In the genomic region with DNA sequence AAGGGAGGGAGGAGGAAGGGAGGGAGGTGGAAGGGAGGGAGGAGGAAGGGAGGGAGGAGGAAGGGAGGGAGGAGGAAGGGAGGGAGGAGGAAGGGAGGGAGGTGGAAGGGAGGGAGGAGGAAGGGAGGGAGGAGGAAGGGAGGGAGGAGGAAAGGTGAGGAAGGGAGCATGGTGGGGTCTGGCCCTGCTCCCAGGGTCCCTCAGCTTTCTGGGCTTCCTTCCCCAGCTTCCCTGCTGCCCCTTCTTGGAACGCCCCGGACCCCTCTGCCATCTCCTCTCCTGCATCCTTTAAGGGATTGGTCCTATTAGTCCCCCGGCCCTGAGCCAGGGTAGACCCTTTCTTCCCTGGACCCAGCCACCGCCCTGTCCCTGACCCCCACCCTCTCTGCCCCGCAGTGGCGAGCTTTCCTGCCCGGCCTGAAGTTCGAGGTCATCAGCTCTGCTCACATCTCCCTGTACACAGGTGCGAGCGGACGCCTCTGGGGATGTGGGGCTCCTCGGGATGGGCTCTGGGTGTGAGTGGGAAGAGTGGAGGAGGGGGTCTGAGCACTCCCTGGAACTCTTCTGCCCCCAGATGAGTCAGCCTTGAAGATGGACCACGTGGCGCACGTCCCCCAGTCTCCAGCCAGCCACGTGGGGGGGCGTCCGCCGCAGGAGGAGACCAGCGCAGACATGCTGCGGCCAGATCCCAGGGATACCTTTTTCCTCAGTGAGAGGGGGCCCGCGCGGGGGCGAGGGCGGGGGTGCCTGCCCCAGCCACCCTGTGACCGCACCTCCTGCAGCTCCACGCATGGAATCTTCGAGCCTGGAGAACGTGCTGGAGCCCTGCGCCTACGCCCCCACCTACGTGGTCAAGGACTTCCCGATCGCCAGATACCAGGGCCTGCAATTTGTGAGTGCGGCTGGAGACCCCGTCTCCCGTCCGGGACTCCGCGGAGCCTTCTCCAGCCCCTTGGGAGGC, we compare ENCODE assay signal across 31 cellular contexts. TPM values are rescaled to one million over a fixed set of nuclear protein-coding genes. Genes with fewer than 3 reads are reported as not detected.
"Had no signal": no experiment of that assay in that cellular context is flagged by ENCODE, and none has a peak within 500 bp of the region (broad histone marks: within the 10 kb centered on the region; RNA-seq: fewer than 3 reads in every experiment).

No MANE protein-coding gene starts in this region.

- H3K27ac Mint-ChIP-seq: activated naive CD4-positive, alpha-beta T cell treated with anti-CD3 and anti-CD28 coated beads, Interleukin-2, amount 50 U/mL, for 24 hours; activated naive CD8-positive, alpha-beta T cell treated with anti-CD3 and anti-CD28 coated beads, Interleukin-2, amount 50 U/mL, for 24 hours; activated T-cell treated with anti-CD3 and anti-CD28 coated beads, Interleukin-2, amount 50 U/mL, for 24 hours; activated T-helper 2 cell treated with anti-CD3 and anti-CD28 coated beads, Interferon-gamma antibody, Interleukin-2, Interleukin-4, amounts not matched to agents 10 μg/mL and 5 μg/mL and 100 μg/mL, durations not matched to agents 14 hours and 24 hours and 36 hours; nephron; stimulated activated naive B cell treated with anti-CD40 and anti-IgM and Interleukin-4, amounts not matched to agents 10 μg/mL and 1 μg/mL and 100 μg/mL, for 72 hours; T-helper 1 cell treated with Interleukin-12 subunit alpha and Interleukin-12 subunit beta and Interleukin-4 antibody, amounts not matched to agents 30 μg/mL and 1 μg/mL, for 36 hours had no signal

- H3K36me3 ChIP-seq: colonic mucosa, gastrocnemius medialis, pancreas, prostate gland, stomach, tibial artery, upper lobe of right lung had no signal

- FAIRE-seq: bronchial epithelial cell, pancreas, TTC549 had no signal

- H3K36me3 Mint-ChIP-seq: activated naive CD4-positive, alpha-beta T cell treated with anti-CD3 and anti-CD28 coated beads, Interleukin-2, amount 50 U/mL, for 24 hours; stimulated activated naive B cell treated with anti-CD40 and anti-IgM and Interleukin-4, amounts not matched to agents 10 μg/mL and 1 μg/mL and 100 μg/mL, for 72 hours had no signal

- DNase-seq: activated CD4-positive, alpha-beta T cell treated with anti-CD3 and anti-CD28 coated beads for 4 hours; activated CD4-positive, alpha-beta T cell treated with anti-CD3 and anti-CD28 coated beads, Interleukin-2, amount 50 U/mL, for 48 hours; activated CD8-positive, alpha-beta memory T cell treated with anti-CD3 and anti-CD28 coated beads, Interleukin-2, amount 50 U/mL, for 48 hours; activated naive CD8-positive, alpha-beta T cell treated with anti-CD3 and anti-CD28 coated beads, Interleukin-2, amount 50 U/mL, for 24 hours; activated T-cell treated with anti-CD3 and anti-CD28 coated beads, Interleukin-2, amount 50 U/mL, for 24 hours; colonic mucosa; effector memory CD4-positive, alpha-beta T cell; erythroblast; gastrocnemius medialis; islet precursor cell; left ventricle myocardium superior; mammary epithelial cell; retina; stimulated activated CD4-positive, alpha-beta T cell treated with anti-CD3 and anti-CD28 coated beads, Interleukin-1b, Interleukin-23, amount 100 ng/mL, for 48 hours; stimulated activated CD4-positive, alpha-beta T cell treated with anti-CD3 and anti-CD28 coated beads, Interleukin-4, amount 100 ng/mL, for 4 hours; stimulated activated naive B cell treated with anti-CD40 and anti-IgM and Interleukin-4, amounts not matched to agents 10 μg/mL and 1 μg/mL and 100 μg/mL, for 72 hours; stomach; T-helper 9 cell; tibial artery; upper lobe of right lung had no signal

- H3K4me2 ChIP-seq: hepatocyte, smooth muscle cell had no signal

- H2AFZ ChIP-seq: hepatocyte had no signal

- H3K4me3 Mint-ChIP-seq: activated naive CD4-positive, alpha-beta T cell treated with anti-CD3 and anti-CD28 coated beads, Interleukin-2, amount 50 U/mL, for 24 hours; activated naive CD8-positive, alpha-beta T cell treated with anti-CD3 and anti-CD28 coated beads, Interleukin-2, amount 50 U/mL, for 24 hours; activated T-cell treated with anti-CD3 and anti-CD28 coated beads, Interleukin-2, amount 50 U/mL, for 24 hours; nephron; stimulated activated naive B cell treated with anti-CD40 and anti-IgM and Interleukin-4, amounts not matched to agents 10 μg/mL and 1 μg/mL and 100 μg/mL, for 72 hours; T-helper 1 cell treated with Interleukin-12 subunit alpha and Interleukin-12 subunit beta and Interleukin-4 antibody, amounts not matched to agents 30 μg/mL and 1 μg/mL, for 36 hours had no signal

- H3K27me3 ChIP-seq: hepatocyte, pancreas had no signal

- H3K9me3 Mint-ChIP-seq: activated naive CD4-positive, alpha-beta T cell treated with anti-CD3 and anti-CD28 coated beads, Interleukin-2, amount 50 U/mL, for 24 hours; activated naive CD8-positive, alpha-beta T cell treated with anti-CD3 and anti-CD28 coated beads, Interleukin-2, amount 50 U/mL, for 24 hours; activated T-cell treated with anti-CD3 and anti-CD28 coated beads, Interleukin-2, amount 50 U/mL, for 24 hours; activated T-helper 2 cell treated with anti-CD3 and anti-CD28 coated beads, Interferon-gamma antibody, Interleukin-2, Interleukin-4, amounts not matched to agents 10 μg/mL and 5 μg/mL and 100 μg/mL, durations not matched to agents 14 hours and 24 hours and 36 hours; nephron; stimulated activated naive B cell treated with anti-CD40 and anti-IgM and Interleukin-4, amounts not matched to agents 10 μg/mL and 1 μg/mL and 100 μg/mL, for 72 hours; T-helper 1 cell treated with Interleukin-12 subunit alpha and Interleukin-12 subunit beta and Interleukin-4 antibody, amounts not matched to agents 30 μg/mL and 1 μg/mL, for 36 hours had no signal

- H3K4me1 Mint-ChIP-seq: activated naive CD8-positive, alpha-beta T cell treated with anti-CD3 and anti-CD28 coated beads, Interleukin-2, amount 50 U/mL, for 24 hours; nephron had no signal

- H3K27ac ChIP-seq: colonic mucosa, gastrocnemius medialis, hepatocyte, pancreas, prostate gland, stomach, tibial artery, upper lobe of right lung, VCaP had no signal

- H3K9me3 ChIP-seq: colonic mucosa, gastrocnemius medialis, pancreas, prostate gland, stomach, tibial artery, upper lobe of right lung had no signal

- H3K4me3 ChIP-seq: colonic mucosa, gastrocnemius medialis, hepatocyte, pancreas, prostate gland, smooth muscle cell, stomach, tibial artery, upper lobe of right lung had no signal

- H3K4me1 ChIP-seq: colonic mucosa, gastrocnemius medialis, pancreas, prostate gland, upper lobe of right lung had no signal

- ATAC-seq: activated naive CD8-positive, alpha-beta T cell treated with anti-CD3 and anti-CD28 coated beads, Interleukin-2, amount 50 U/mL, for 24 hours; gastrocnemius medialis; left ventricle myocardium superior; pancreas; stimulated activated naive B cell treated with anti-CD40 and anti-IgM and Interleukin-4, amounts not matched to agents 10 μg/mL and 1 μg/mL and 100 μg/mL, for 72 hours; upper lobe of right lung had no signal

RNA-seq across cellular contexts. Expression of a gene that starts 6.0 kb away (rescaled TPM):
- total RNA-seq: gastrocnemius medialis had no signal

RNA-seq across cellular contexts. Expression of a gene that starts 18.7 kb away (rescaled TPM):
- total RNA-seq: activated T-helper 2 cell treated with anti-CD3 and anti-CD28 coated beads, Interferon-gamma antibody, Interleukin-2, Interleukin-4, amounts not matched to agents 10 μg/mL and 5 μg/mL and 100 μg/mL, durations not matched to agents 14 hours and 24 hours and 36 hours had no signal
